Comparison of ENCODE assay signal across 8 cellular contexts in genomic region chr14:73136387-73137221, GRCh38. TPM values are rescaled to one million over a fixed set of nuclear protein-coding genes. Genes with fewer than 3 reads are reported as not detected.
A peak's percentile ranks its signal among the peaks of the same experiment; 100 is the strongest.
DNase-seq lines count a peak whose midpoint lies in the region; ATAC-seq, FAIRE-seq and TF ChIP-seq lines count a peak whose summit lies in the region.

TSS of gene PSEN1 (plus strand) at chr14:73136507. CDS start at chr14:73148020, 11,513 bp downstream.

- WGBS in right cardiac atrium = under 1% methylated on average over 71 of the region's 71 CpGs

- TF ChIP-seq CTCF in astrocyte (IDR thresholded peaks at IDR 0.05; ENCODE audit: insufficient read depth, low read depth, low read length) (no peak), uterus (IDR thresholded peaks at IDR 0.05) (no peak)

- H3K27ac Mint-ChIP-seq in astrocyte (ENCODE audit: unreplicated experiment) = peak within 1 kb of the TSS; percentile 95

- peaks cover 19% of the 10 kb centered on the region for H4K20me1 ChIP-seq in astrocyte (ENCODE audit: insufficient read depth, low read length)

- no peaks in the 10 kb centered on the region for H3K9me3 Mint-ChIP-seq in astrocyte (ENCODE audit: unreplicated experiment)

- H2AFZ ChIP-seq in astrocyte (ENCODE audit: low read depth, low read length) = peak within 1 kb of the TSS; percentile 83

- peak; percentile 92 for FAIRE-seq in GM18507 (lab: Jason Lieb, UNC)
- FAIRE-seq in astrocyte (lab: Jason Lieb, UNC) = no peak

- no peaks in the 10 kb centered on the region for H3K9me3 ChIP-seq in astrocyte (ENCODE audit: insufficient read depth, low read depth, low read length)
- no peaks in the 10 kb centered on the region for H3K9me3 ChIP-seq in right cardiac atrium (ENCODE audit: control insufficient read depth, low read length)
- no peaks in the 10 kb centered on the region for H3K9me3 ChIP-seq in uterus

- no peaks in the 10 kb centered on the region for H3K36me3 ChIP-seq in astrocyte (ENCODE audit: insufficient read depth, low read length)
- no peaks in the 10 kb centered on the region for H3K36me3 ChIP-seq in uterus

- H3K4me3 Mint-ChIP-seq in astrocyte (ENCODE audit: unreplicated experiment) = peak within 1 kb of the TSS; percentile 93

- H3K4me1 Mint-ChIP-seq in astrocyte (ENCODE audit: low read depth, unreplicated experiment) = peaks cover 11% of the 10 kb centered on the region

- peak within 1 kb of the TSS; percentile 98 for H3K4me2 ChIP-seq in astrocyte (ENCODE audit: low read length)

- H3K27me3 ChIP-seq in astrocyte (ENCODE audit: insufficient read depth, low read length) (no peaks in the 10 kb centered on the region), right cardiac atrium (ENCODE audit: control insufficient read depth, insufficient read depth) (no peaks in the 10 kb centered on the region), uterus (no peaks in the 10 kb centered on the region)

- no peaks in the 10 kb centered on the region for H3K36me3 Mint-ChIP-seq in astrocyte (ENCODE audit: low read depth, unreplicated experiment)

- peak within 1 kb of the TSS; percentile 90 for H3K27ac ChIP-seq in astrocyte (ENCODE audit: low read depth, low read length)
- H3K27ac ChIP-seq in right cardiac atrium (ENCODE audit: low read length) = peak within 1 kb of the TSS; percentile 10
- H3K27ac ChIP-seq in uterus = peak within 1 kb of the TSS; percentile 88 to 92

- DNase-seq in GM18507 (ENCODE audit: extremely low spot score, insufficient read length, low read depth) (peak; percentile 98), NCI-H2029 treated with DMSO at 0.1 percent for 48 hours (lab: John Stamatoyannopoulos, UW) (peak; percentile 41), T-helper 22 cell (ENCODE audit: low read depth) (peak; percentile 97), astrocyte (ENCODE audit: low read depth) (peak; percentile 74), right cardiac atrium (peak; percentile 92 to 98 (median 98)), putamen (ENCODE audit: low spot score) (peak; percentile 95), uterus (peak; percentile 94 to 96)

- TF ChIP-seq POLR2A in uterus (IDR thresholded peaks at IDR 0.05) = peak; percentile 80 to 89

- peaks cover 44% of the 10 kb centered on the region for H3K79me2 ChIP-seq in astrocyte (ENCODE audit: insufficient read depth, low read length)

- H3K9ac ChIP-seq in astrocyte (ENCODE audit: low read length) = peak within 1 kb of the TSS; percentile 94

- H3K4me3 ChIP-seq in astrocyte (ENCODE audit: insufficient read depth, low read depth, low read length) (peak within 1 kb of the TSS; percentile 95), right cardiac atrium (ENCODE audit: low read length) (peak within 1 kb of the TSS; percentile 78), uterus (peak within 1 kb of the TSS; percentile 82)

- intact Hi-C loops in right cardiac atrium (cut with DNase I) = no loop called here
- intact Hi-C loops in uterus (cut with DNase I; ENCODE audit: low total_unique reads) = no loop called here

- peaks cover 12% of the 10 kb centered on the region for H3K4me1 ChIP-seq in astrocyte (ENCODE audit: insufficient read depth, low read length)
- peaks cover 5% of the 10 kb centered on the region for H3K4me1 ChIP-seq in right cardiac atrium (ENCODE audit: control insufficient read depth, insufficient read depth, low read length)
- H3K4me1 ChIP-seq in uterus = peaks cover 0 to 6% of the 10 kb centered on the region in 2 donors

- H3K27me3 Mint-ChIP-seq in astrocyte (ENCODE audit: low read depth, unreplicated experiment) = no peaks in the 10 kb centered on the region

- peak; percentile 95 for ATAC-seq in HG02970 (IDR thresholded peaks at IDR 0.05; ENCODE audit: low FRiP score, unreplicated experiment)
- peak; percentile 98 for ATAC-seq in right cardiac atrium

RNA-seq across cellular contexts. Expression of gene PSEN1, which starts in this region (rescaled TPM):
- total RNA-seq in astrocyte (89.5 and 91.1 TPM in 2 replicates), right cardiac atrium (10 to 100 TPM; 27.1 to 32.0 (median 29.8) TPM), uterus (100 to 1,000 TPM in 1 of 4 donors, 10 to 100 TPM in 3; 38.8 to 129 (median 67.8) TPM)
- 12.8 TPM for polyA plus RNA-seq in right cardiac atrium

Comparison
In these comparisons a context has a peak if more than half of its experiments do, and no peak if none do; other contexts are left out.
1. Peak in every context shown above with its lines: DNase-seq, ATAC-seq, H3K4me3 ChIP-seq and H3K27ac ChIP-seq.
2. DNase-seq: peak in every context shown above with its lines; median percentile 98 in GM18507; 98 in right cardiac atrium; 97 in T-helper 22 cell; 95 in putamen; 95 in uterus; 74 in astrocyte; 41 in NCI-H2029 treated with DMSO at 0.1 percent for 48 hours.
3. H3K27ac ChIP-seq: peak in every context shown above with its lines; median percentile 90 in astrocyte; 90 in uterus; 10 in right cardiac atrium.